12 cellular contexts compared by ENCODE assay signal in the genomic region with DNA sequence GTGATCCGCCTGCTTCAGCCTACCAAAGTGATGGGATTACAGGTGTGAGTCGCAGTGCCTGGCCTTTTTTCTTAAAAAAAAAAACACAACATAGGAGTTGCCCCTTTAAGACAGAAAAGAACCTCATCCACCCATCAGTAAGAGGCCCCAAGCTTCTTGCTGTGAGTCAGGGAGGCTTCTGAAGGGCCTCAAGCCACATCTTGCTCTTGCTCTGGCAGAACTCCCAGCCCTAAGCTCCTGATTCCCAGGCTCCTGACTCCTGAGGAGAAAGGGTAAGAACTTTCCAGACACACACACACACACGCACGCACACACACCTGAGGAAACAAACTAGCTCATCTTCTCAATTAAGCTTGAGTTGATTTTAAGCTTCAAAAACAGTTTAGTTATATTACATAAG. TPM values are rescaled to one million over a fixed set of nuclear protein-coding genes. Genes with fewer than 3 reads are reported as not detected.
A peak's percentile ranks its signal among the peaks of the same experiment; 100 is the strongest.
DNase-seq lines count a peak whose midpoint lies in the region; ATAC-seq and TF ChIP-seq lines count a peak whose summit lies in the region.
"Had no signal": no experiment of that assay in that cellular context is flagged by ENCODE, and none has a peak within 500 bp of the region (broad histone marks: within the 10 kb centered on the region; RNA-seq: fewer than 3 reads in every experiment).

No MANE protein-coding gene starts in this region.

- no peaks in the 10 kb centered on the region for H3K27me3 Mint-ChIP-seq in stimulated activated naive CD8-positive, alpha-beta T cell treated with anti-CD3 and anti-CD28 coated beads, Interleukin-15, Interleukin-2, amounts not matched to agents 100 ng/mL and 50 ng/mL, for 24 hours
- no peaks in the 10 kb centered on the region for H3K27me3 Mint-ChIP-seq in activated naive CD4-positive, alpha-beta T cell treated with anti-CD3 and anti-CD28 coated beads, Interleukin-2, amount 10 ng/mL, durations not matched to agents 7 days and 5 days
- H3K27me3 Mint-ChIP-seq: activated naive CD8-positive, alpha-beta T cell treated with anti-CD3 and anti-CD28 coated beads, Interleukin-2, amount 10 ng/mL, durations not matched to agents 7 days and 5 days had no signal

- CTCF ChIA-PET in activated naive CD4-positive, alpha-beta T cell treated with anti-CD3 and anti-CD28 coated beads, Interleukin-2, amount 10 ng/mL, durations not matched to agents 7 days and 5 days (lab: Charles Lee) = interaction anchor here (0.5 to 1.8 kb wide), 3 partner anchors 11 to 66 kb away, joined by 3 to 6 read pairs (median 4); no protein-coding TSS in a partner anchor

- no peak overlapping the region for H4K8ac ChIP-seq in trophoblast cell (ENCODE audit: low read depth, low read length)

- in situ Hi-C loops in brain microvascular endothelial cell (cut with HindIII; ENCODE audit: low pct_ligation_motif_present, low sequenced_read_pairs) = no loop called here

- H3K27ac ChIP-seq in brain microvascular endothelial cell (peak overlapping the region; percentile 60), trophoblast cell (ENCODE audit: low read depth, low read length) (no peak overlapping the region)
- H3K27ac ChIP-seq: psoas muscle had no signal

- TF ChIP-seq CTCF in brain microvascular endothelial cell (IDR thresholded peaks at IDR 0.05; ENCODE audit: low read depth, low read length, missing control alignments) = no peak

- H4K91ac ChIP-seq in trophoblast cell (ENCODE audit: low read depth, low read length) = no peak overlapping the region

- no peak overlapping the region for H4K12ac ChIP-seq in trophoblast cell (ENCODE audit: low read depth, low read length)

- no peak overlapping the region for H2BK12ac ChIP-seq in trophoblast cell (ENCODE audit: low read length)

- H3K14ac ChIP-seq in trophoblast cell (ENCODE audit: low read length) = no peak overlapping the region

- no peak overlapping the region for H3K9ac ChIP-seq in trophoblast cell (ENCODE audit: low read length)

- peaks cover 2% of the 10 kb centered on the region for H3K9me3 ChIP-seq in trophoblast cell (ENCODE audit: insufficient read depth, low read depth, low read length)
- H3K9me3 ChIP-seq: psoas muscle had no signal

- peak overlapping the region; percentile 49 for H3K27ac Mint-ChIP-seq in stimulated activated naive CD8-positive, alpha-beta T cell treated with anti-CD3 and anti-CD28 coated beads, Interleukin-15, Interleukin-2, amounts not matched to agents 100 ng/mL and 50 ng/mL, for 24 hours
- H3K27ac Mint-ChIP-seq in activated naive CD4-positive, alpha-beta T cell treated with anti-CD3 and anti-CD28 coated beads, Interleukin-2, amount 10 ng/mL, durations not matched to agents 7 days and 5 days = no peak overlapping the region
- H3K27ac Mint-ChIP-seq: activated naive CD8-positive, alpha-beta T cell treated with anti-CD3 and anti-CD28 coated beads, Interleukin-2, amount 10 ng/mL, durations not matched to agents 7 days and 5 days had no signal

- DNase-seq in stimulated activated naive CD8-positive, alpha-beta T cell treated with anti-CD3 and anti-CD28 coated beads, Interleukin-15, Interleukin-2, amounts not matched to agents 100 U/mL and 50 U/mL, for 24 hours = no peak
- peak; percentile 83 for DNase-seq in brain microvascular endothelial cell
- peak; percentile 63 for DNase-seq in islet precursor cell
- DNase-seq in stimulated activated CD4-positive, alpha-beta T cell treated with anti-CD3 and anti-CD28 coated beads, Interleukin-1b, Interleukin-23, amount 100 ng/mL, for 48 hours = no peak
- DNase-seq in activated naive CD4-positive, alpha-beta T cell treated with anti-CD3 and anti-CD28 coated beads, Interleukin-2, amount 10 ng/mL, durations not matched to agents 7 days and 5 days = no peak
- DNase-seq in NCI-H187 treated with DMSO at 0.1 percent for 48 hours (lab: John Stamatoyannopoulos, UW) = no peak
- no peak for DNase-seq in trophoblast cell
- DNase-seq: activated CD4-positive, alpha-beta T cell treated with anti-CD3 and anti-CD28 coated beads, Interleukin-2, amount 50 U/mL, for 48 hours; activated naive CD8-positive, alpha-beta T cell treated with anti-CD3 and anti-CD28 coated beads, Interleukin-2, amount 10 ng/mL, durations not matched to agents 7 days and 5 days; NCI-H526 treated with DMSO at 0.1 percent for 48 hours had no signal

- no CpG with 5 or more reads among the region's 4 CpGs for WGBS in trophoblast cell (ENCODE audit: extremely low coverage, insufficient coverage, insufficient read length)

- H3K4me3 Mint-ChIP-seq in stimulated activated naive CD8-positive, alpha-beta T cell treated with anti-CD3 and anti-CD28 coated beads, Interleukin-15, Interleukin-2, amounts not matched to agents 100 ng/mL and 50 ng/mL, for 24 hours = no peak overlapping the region
- H3K4me3 Mint-ChIP-seq in activated naive CD4-positive, alpha-beta T cell treated with anti-CD3 and anti-CD28 coated beads, Interleukin-2, amount 10 ng/mL, durations not matched to agents 7 days and 5 days = no peak overlapping the region
- H3K4me3 Mint-ChIP-seq: activated naive CD8-positive, alpha-beta T cell treated with anti-CD3 and anti-CD28 coated beads, Interleukin-2, amount 10 ng/mL, durations not matched to agents 7 days and 5 days had no signal

- H3K79me1 ChIP-seq in trophoblast cell (ENCODE audit: low read length) = no peaks in the 10 kb centered on the region

- H3K9me3 Mint-ChIP-seq in stimulated activated naive CD8-positive, alpha-beta T cell treated with anti-CD3 and anti-CD28 coated beads, Interleukin-15, Interleukin-2, amounts not matched to agents 100 ng/mL and 50 ng/mL, for 24 hours = peaks cover 3% of the 10 kb centered on the region
- no peaks in the 10 kb centered on the region for H3K9me3 Mint-ChIP-seq in activated naive CD4-positive, alpha-beta T cell treated with anti-CD3 and anti-CD28 coated beads, Interleukin-2, amount 10 ng/mL, durations not matched to agents 7 days and 5 days
- H3K9me3 Mint-ChIP-seq: activated naive CD8-positive, alpha-beta T cell treated with anti-CD3 and anti-CD28 coated beads, Interleukin-2, amount 10 ng/mL, durations not matched to agents 7 days and 5 days had no signal

- no peaks in the 10 kb centered on the region for H3K36me3 ChIP-seq in brain microvascular endothelial cell (replicated peaks)
- no peaks in the 10 kb centered on the region for H3K36me3 ChIP-seq in trophoblast cell (ENCODE audit: control insufficient read depth in 1 of 2, insufficient read depth in 2 of 2, low read length in 2 of 2)

- H3K79me2 ChIP-seq in trophoblast cell (ENCODE audit: control insufficient read depth, insufficient read depth, low read length, poor library complexity) = no peaks in the 10 kb centered on the region

- H2BK120ac ChIP-seq in trophoblast cell (ENCODE audit: insufficient read depth, low read length, poor library complexity) = no peak overlapping the region

- H3K4me3 ChIP-seq in brain microvascular endothelial cell (ENCODE audit: low read depth, low read length) = no peak overlapping the region
- H3K4me3 ChIP-seq in trophoblast cell (ENCODE audit: low read depth, low read length) = no peak overlapping the region
- H3K4me3 ChIP-seq: psoas muscle had no signal

- no peak overlapping the region for H2AK5ac ChIP-seq in trophoblast cell (ENCODE audit: low read length)

- H3K18ac ChIP-seq in trophoblast cell (ENCODE audit: low read length) = no peak overlapping the region

- no peak overlapping the region for H2AFZ ChIP-seq in trophoblast cell (ENCODE audit: insufficient read depth, low read length, poor library complexity)

- H3K4me1 Mint-ChIP-seq in stimulated activated naive CD8-positive, alpha-beta T cell treated with anti-CD3 and anti-CD28 coated beads, Interleukin-15, Interleukin-2, amounts not matched to agents 100 ng/mL and 50 ng/mL, for 24 hours (ENCODE audit: low read depth) = peaks cover 66% of the 10 kb centered on the region
- H3K4me1 Mint-ChIP-seq in activated naive CD4-positive, alpha-beta T cell treated with anti-CD3 and anti-CD28 coated beads, Interleukin-2, amount 10 ng/mL, durations not matched to agents 7 days and 5 days = peaks cover 60% of the 10 kb centered on the region

- H3K4ac ChIP-seq in trophoblast cell (ENCODE audit: low read depth, low read length) = no peak overlapping the region

- no peak overlapping the region for H2BK5ac ChIP-seq in trophoblast cell (ENCODE audit: low read depth, low read length, poor library complexity)

- ATAC-seq in stimulated activated naive CD8-positive, alpha-beta T cell treated with anti-CD3 and anti-CD28 coated beads, Interleukin-15, Interleukin-2, amounts not matched to agents 100 U/mL and 50 U/mL, for 24 hours = no peak
- ATAC-seq: psoas muscle had no signal

- no peak overlapping the region for H3K4me2 ChIP-seq in trophoblast cell (ENCODE audit: low read length)

- H3K27me3 ChIP-seq in brain microvascular endothelial cell (replicated peaks) (no peaks in the 10 kb centered on the region), trophoblast cell (ENCODE audit: insufficient read depth, low read length) (no peaks in the 10 kb centered on the region)

- H3K4me1 ChIP-seq in trophoblast cell (ENCODE audit: control insufficient read depth in 1 of 2, insufficient read depth in 2 of 2, low read length in 2 of 2) = peaks cover 3% of the 10 kb centered on the region in 2 experiments

- no peak overlapping the region for H3K23ac ChIP-seq in trophoblast cell (ENCODE audit: low read length)

- peaks cover 23% of the 10 kb centered on the region for H3K36me3 Mint-ChIP-seq in stimulated activated naive CD8-positive, alpha-beta T cell treated with anti-CD3 and anti-CD28 coated beads, Interleukin-15, Interleukin-2, amounts not matched to agents 100 ng/mL and 50 ng/mL, for 24 hours (ENCODE audit: low read depth)
- peaks cover 16% of the 10 kb centered on the region for H3K36me3 Mint-ChIP-seq in activated naive CD4-positive, alpha-beta T cell treated with anti-CD3 and anti-CD28 coated beads, Interleukin-2, amount 10 ng/mL, durations not matched to agents 7 days and 5 days

RNA-seq across cellular contexts. Expression of gene ETFB, which starts 6.9 kb away (rescaled TPM):
- polyA plus RNA-seq in trophoblast cell (2013) = 40.0 and 41.8 TPM in 2 replicates

RNA-seq across cellular contexts. Expression of gene CLDND2, which starts 9.5 kb away (rescaled TPM):
- 3.0 and 3.2 TPM in 2 replicates for polyA plus RNA-seq in trophoblast cell (2013)

RNA-seq across cellular contexts. Expression of gene NKG7, which starts 13.2 kb away (rescaled TPM):
- not detected in 2 replicates for polyA plus RNA-seq in trophoblast cell (2013)

RNA-seq across cellular contexts. Expression of gene VSIG10L, which starts 17.4 kb away (rescaled TPM):
- 2.9 TPM in 2 replicates for polyA plus RNA-seq in trophoblast cell (2013)

RNA-seq across cellular contexts. Expression of gene LIM2, which starts 28.5 kb away (rescaled TPM):
- polyA plus RNA-seq in trophoblast cell (2013) = not detected in 2 replicates
- polyA plus RNA-seq: psoas muscle had no signal

Comparison
In these comparisons a context has a peak if more than half of its experiments do, and no peak if none do; other contexts are left out.
1. DNase-seq: peak in brain microvascular endothelial cell (single experiment) and islet precursor cell (single experiment); none in stimulated activated naive CD8-positive, alpha-beta T cell treated with anti-CD3 and anti-CD28 coated beads, Interleukin-15, Interleukin-2, amounts not matched to agents 100 U/mL and 50 U/mL, for 24 hours (single experiment), stimulated activated CD4-positive, alpha-beta T cell treated with anti-CD3 and anti-CD28 coated beads, Interleukin-1b, Interleukin-23, amount 100 ng/mL, for 48 hours (single experiment), activated naive CD4-positive, alpha-beta T cell treated with anti-CD3 and anti-CD28 coated beads, Interleukin-2, amount 10 ng/mL, durations not matched to agents 7 days and 5 days (single experiment), NCI-H187 treated with DMSO at 0.1 percent for 48 hours (single experiment) and trophoblast cell (0 of 2).